Comparison of ENCODE assay signal across 13 cellular contexts in the genomic region with DNA sequence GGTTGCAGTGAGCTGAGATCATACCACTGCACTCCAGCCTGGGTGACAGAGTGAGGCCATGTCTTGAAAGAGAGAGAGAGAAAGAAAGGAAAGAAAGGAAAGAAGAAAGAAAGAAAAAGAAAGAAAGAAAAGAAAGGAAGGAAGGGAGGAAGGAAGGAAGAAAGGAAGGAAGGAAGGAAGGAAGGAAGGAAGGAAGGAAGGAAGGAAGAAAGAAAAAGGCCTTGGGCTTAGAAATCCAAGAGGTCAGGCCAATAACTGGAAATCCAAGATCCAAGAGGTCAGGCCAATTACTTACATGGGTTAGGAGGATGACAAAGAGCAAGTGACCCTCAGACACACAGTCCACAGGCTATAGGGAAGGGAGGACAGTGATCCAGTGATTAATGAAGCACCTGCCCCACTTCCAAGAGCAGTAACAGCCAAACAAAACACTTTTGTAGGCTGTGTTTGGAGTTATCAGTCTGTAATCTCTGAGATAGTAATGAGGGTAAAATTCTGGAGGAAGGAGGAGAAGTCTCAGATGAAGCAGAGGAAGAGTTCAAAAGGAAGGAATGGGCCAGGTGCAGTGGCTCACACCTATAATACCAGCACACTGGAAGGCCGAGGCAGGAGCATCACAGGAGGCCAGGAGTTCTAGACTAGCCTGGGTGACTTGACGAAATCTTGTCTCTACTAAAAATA.
"Had no signal": no experiment of that assay in that cellular context is flagged by ENCODE, and none has a peak within 500 bp of the region (broad histone marks: within the 10 kb centered on the region; RNA-seq: fewer than 3 reads in every experiment).

No MANE protein-coding gene starts in this region.

- H3K36me3 Mint-ChIP-seq: natural killer cell, type B pancreatic cell had no signal

- H3K4me2 ChIP-seq: smooth muscle cell had no signal

- H3K4me3 Mint-ChIP-seq: natural killer cell; neural crest cell; stimulated activated naive CD8-positive, alpha-beta T cell treated with anti-CD3 and anti-CD28 coated beads, Interleukin-15, Interleukin-2, amounts not matched to agents 100 ng/mL and 50 ng/mL, for 24 hours; type B pancreatic cell had no signal

- H3K27ac ChIP-seq: esophagus squamous epithelium, foreskin keratinocyte, right atrium auricular region, testis had no signal

- H3K9me3 Mint-ChIP-seq: natural killer cell; neural crest cell; stimulated activated naive CD8-positive, alpha-beta T cell treated with anti-CD3 and anti-CD28 coated beads, Interleukin-15, Interleukin-2, amounts not matched to agents 100 ng/mL and 50 ng/mL, for 24 hours; type B pancreatic cell had no signal

- H3K27me3 ChIP-seq: esophagus squamous epithelium, foreskin keratinocyte, right atrium auricular region, testis had no signal

- H3K27ac Mint-ChIP-seq: natural killer cell; stimulated activated naive CD8-positive, alpha-beta T cell treated with anti-CD3 and anti-CD28 coated beads, Interleukin-15, Interleukin-2, amounts not matched to agents 100 ng/mL and 50 ng/mL, for 24 hours; type B pancreatic cell had no signal

- H3K4me1 ChIP-seq: esophagus squamous epithelium, foreskin keratinocyte, right atrium auricular region, testis had no signal

- H3K4me3 ChIP-seq: esophagus squamous epithelium, right atrium auricular region, smooth muscle cell, testis had no signal

- H3K9me3 ChIP-seq: esophagus squamous epithelium, right atrium auricular region, testis had no signal

- DNase-seq: dermis blood vessel endothelial cell; esophagus squamous epithelium; foreskin keratinocyte; natural killer cell; stimulated activated CD4-positive, alpha-beta T cell treated with anti-CD3 and anti-CD28 coated beads, Interleukin-2, amount 100 ng/mL, for 48 hours; testis had no signal

- H3K36me3 ChIP-seq: esophagus squamous epithelium, right atrium auricular region had no signal

- H3K27me3 Mint-ChIP-seq: stimulated activated naive CD8-positive, alpha-beta T cell treated with anti-CD3 and anti-CD28 coated beads, Interleukin-15, Interleukin-2, amounts not matched to agents 100 ng/mL and 50 ng/mL, for 24 hours had no signal

- FAIRE-seq: colon, urothelium cell line had no signal

- ATAC-seq: foreskin keratinocyte, natural killer cell had no signal
